Comparison of ENCODE assay signal across 8 cellular contexts in the genomic region with DNA sequence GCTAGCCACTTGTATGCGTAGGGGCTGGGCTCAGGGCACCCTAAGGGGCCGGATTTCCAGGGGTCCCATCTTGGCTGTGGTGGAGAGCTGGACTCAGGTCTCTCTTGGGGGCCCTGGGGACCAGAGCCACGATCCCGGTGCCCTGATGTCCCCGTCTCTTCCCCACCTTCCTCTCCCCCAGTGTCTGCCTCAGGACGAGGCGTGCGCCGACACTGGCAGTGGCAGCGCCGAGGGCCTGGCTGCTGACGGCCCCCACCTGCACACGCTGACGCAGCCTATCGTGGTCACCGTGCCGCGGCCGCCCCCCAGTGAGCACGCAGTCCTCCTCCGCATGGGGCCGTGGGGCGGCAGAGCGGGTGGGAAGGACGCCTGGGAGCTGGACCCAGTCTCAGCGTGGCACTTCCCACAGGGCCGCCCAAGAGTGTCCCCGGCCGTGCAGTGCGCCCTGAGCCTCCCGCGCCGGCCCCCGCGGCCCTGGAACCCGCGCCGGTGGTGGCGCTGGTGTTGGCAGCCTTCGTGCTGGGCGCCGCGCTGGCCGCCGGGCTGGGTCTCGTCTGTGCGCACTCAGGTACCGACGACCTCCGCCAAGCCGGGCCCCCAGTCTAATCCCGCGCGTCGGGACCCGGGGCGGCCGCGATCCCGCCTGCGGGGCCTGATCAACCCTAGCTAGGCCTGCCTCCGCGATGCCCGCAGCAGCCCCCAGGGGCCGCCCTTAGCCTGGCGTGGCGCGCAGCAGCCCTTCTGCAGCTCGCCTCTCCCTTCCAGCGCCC.
DNase-seq lines count a peak whose midpoint lies in the region; ATAC-seq and TF ChIP-seq lines count a peak whose summit lies in the region.

No MANE protein-coding gene starts in this region.

- DNase-seq in activated CD4-positive, CD25-positive, alpha-beta regulatory T cell (lab: John Stamatoyannopoulos, UW), result peak in 3 of 4 experiments; percentile 19 to 36 (median 33)
- no peak for DNase-seq in activated CD4-positive, CD25-positive, alpha-beta regulatory T cell treated with anti-CD3 and anti-CD28 coated beads, Interleukin-2, amount 50 U/mL, for 72 hours
- DNase-seq in RPMI8226 (peak; percentile 85), glomerular visceral epithelial cell (ENCODE audit: extremely low spot score) (peak; percentile 39), retinal pigment epithelial cell (ENCODE audit: low read depth) (no peak)
- peak; percentile 69 for DNase-seq in activated naive CD4-positive, alpha-beta T cell treated with anti-CD3 and anti-CD28 coated beads, Interleukin-2, amount 50 U/mL, for 16 hours

- ATAC-seq in GM21526 (IDR thresholded peaks at IDR 0.05; ENCODE audit: low FRiP score, unreplicated experiment), result no peak
- ATAC-seq in GM21576 (IDR thresholded peaks at IDR 0.05; ENCODE audit: unreplicated experiment), result no peak

- peak; percentile 64 for TF ChIP-seq CTCF in retinal pigment epithelial cell (conservative IDR thresholded peaks at IDR 0.05; ENCODE audit: low read depth, low read length)

- no peak overlapping the region for H3K4me3 ChIP-seq in retinal pigment epithelial cell (ENCODE audit: low read length)

Comparison
In these comparisons a context has a peak if more than half of its experiments do, and no peak if none do; other contexts are left out.
1. DNase-seq: peak in activated CD4-positive, CD25-positive, alpha-beta regulatory T cell (3 of 4), RPMI8226 (single experiment), activated naive CD4-positive, alpha-beta T cell treated with anti-CD3 and anti-CD28 coated beads, Interleukin-2, amount 50 U/mL, for 16 hours (single experiment) and glomerular visceral epithelial cell (single experiment); none in activated CD4-positive, CD25-positive, alpha-beta regulatory T cell treated with anti-CD3 and anti-CD28 coated beads, Interleukin-2, amount 50 U/mL, for 72 hours (single experiment) and retinal pigment epithelial cell (single experiment).